2 cellular contexts compared by ENCODE assay signal in genomic region chr1:198845851-198846250, GRCh38.
TF ChIP-seq lines count a peak whose summit lies in the region.

No MANE protein-coding gene starts in this region.

TF ChIP-seq in IMR-90, 13 proteins besides CTCF, POLR2A, EP300 and RAD21 (continued from another document):
- TF ChIP-seq CEBPB (IDR thresholded peaks at IDR 0.05; ENCODE audit: low read depth, low read length), result no peak
- no peak for TF ChIP-seq MXI1 (IDR thresholded peaks at IDR 0.05; ENCODE audit: borderline replicate concordance, low read depth, low read length)
- TF ChIP-seq SMC3 (IDR thresholded peaks at IDR 0.05; ENCODE audit: low read depth, low read length), result no peak
- no peak for TF ChIP-seq RCOR1 (IDR thresholded peaks at IDR 0.05; ENCODE audit: insufficient replicate concordance, low read length)
- TF ChIP-seq MAFK (IDR thresholded peaks at IDR 0.05; ENCODE audit: low read depth, low read length), result no peak
- TF ChIP-seq ELK1 (IDR thresholded peaks at IDR 0.05; ENCODE audit: borderline replicate concordance, low read depth, low read length), result no peak
- TF ChIP-seq MAZ (IDR thresholded peaks at IDR 0.05; ENCODE audit: borderline replicate concordance, low read depth, low read length), result no peak
- no peak for TF ChIP-seq NFE2L2 (IDR thresholded peaks at IDR 0.05; ENCODE audit: low read depth, low read length)
- no peak for TF ChIP-seq RFX5 (IDR thresholded peaks at IDR 0.05; ENCODE audit: low read depth, low read length)
- no peak for TF ChIP-seq BHLHE40 (IDR thresholded peaks at IDR 0.05; ENCODE audit: low read depth, low read length)
- no peak for TF ChIP-seq FOS (IDR thresholded peaks at IDR 0.05; ENCODE audit: low read depth, low read length)
- no peak for TF ChIP-seq CHD1 (IDR thresholded peaks at IDR 0.05; ENCODE audit: low read depth, low read length)

TF ChIP-seq in SK-N-SH, 30 proteins besides CTCF, POLR2A, EP300 and RAD21 (continued from another document):
- TF ChIP-seq ZBTB33 (IDR thresholded peaks at IDR 0.05; ENCODE audit: borderline replicate concordance, low read depth) (no peak), GATA2 (CRISPR knock-in tag; IDR thresholded peaks at IDR 0.05) (no peak), SIN3A (IDR thresholded peaks at IDR 0.05; ENCODE audit: borderline replicate concordance, low read depth, low read length) (no peak), NRF1 (IDR thresholded peaks at IDR 0.05; ENCODE audit: low read depth, low read length) (no peak), REST (IDR thresholded peaks at IDR 0.05; ENCODE audit: low read depth, low read length) (no peak), TAF1 (IDR thresholded peaks at IDR 0.05; ENCODE audit: borderline replicate concordance, low read depth, low read length) (no peak), USF1 (IDR thresholded peaks at IDR 0.05; ENCODE audit: borderline replicate concordance, low read depth) (no peak), YY1 (IDR thresholded peaks at IDR 0.05; ENCODE audit: low read depth) (no peak), RCOR1 (IDR thresholded peaks at IDR 0.05; ENCODE audit: low read length) (no peak)
